In the genomic region with DNA sequence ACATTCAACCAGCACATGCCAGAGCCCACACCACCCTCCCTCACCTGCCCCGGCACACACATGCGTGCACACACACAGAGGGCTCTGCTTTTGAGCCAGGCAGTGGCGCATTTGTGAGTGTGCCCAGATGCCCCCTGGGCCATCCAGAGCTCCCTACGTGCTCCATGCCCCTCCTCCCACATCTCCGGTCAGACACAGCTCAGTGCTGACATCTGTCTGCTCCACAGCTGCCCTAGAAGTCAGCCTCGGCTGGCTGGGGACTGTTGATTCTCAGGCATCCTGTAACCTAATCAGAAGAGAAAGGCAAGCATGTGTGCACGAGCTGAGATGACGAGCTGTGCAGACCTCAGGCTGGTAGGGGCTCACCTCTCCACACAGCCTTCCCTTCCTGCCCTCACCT, we compare ENCODE assay signal across 19 cellular contexts.
DNase-seq lines count a peak whose midpoint lies in the region; ATAC-seq and TF ChIP-seq lines count a peak whose summit lies in the region.
"Had no signal": no experiment of that assay in that cellular context is flagged by ENCODE, and none has a peak within 500 bp of the region (broad histone marks: within the 10 kb centered on the region; RNA-seq: fewer than 3 reads in every experiment).

No MANE protein-coding gene starts in this region.

- no CpG with 5 or more reads among the region's 8 CpGs for WGBS in neuronal stem cell (ENCODE audit: extremely low coverage in 2 of 2, insufficient read length in 2 of 2, insufficient replicate concordance in 1 of 2), 2 donors

- H3K14ac ChIP-seq in neuronal stem cell (ENCODE audit: low read length) = no peak overlapping the region

- H3K9me3 ChIP-seq in DOHH2 (ENCODE audit: control insufficient read depth, insufficient read depth, low read length) (no peaks in the 10 kb centered on the region), Panc1 (ENCODE audit: control insufficient read depth, insufficient read depth, low read depth, low read length) (no peaks in the 10 kb centered on the region), parathyroid adenoma (ENCODE audit: control insufficient read depth, low read length) (no peaks in the 10 kb centered on the region), neuronal stem cell (replicated peaks in 1 of 2; ENCODE audit: control insufficient read depth in 2 of 2, insufficient read depth in 1 of 2, low read depth in 1 of 2, low read length in 2 of 2) (no peaks in the 10 kb centered on the region)
- H3K9me3 ChIP-seq in CD8-positive, alpha-beta memory T cell (ENCODE audit: low read length) = no peaks in the 10 kb centered on the region
- H3K9me3 ChIP-seq: prostate gland, stomach had no signal

- H2AFZ ChIP-seq in parathyroid adenoma = no peak overlapping the region
- no peak overlapping the region for H2AFZ ChIP-seq in neuronal stem cell (ENCODE audit: low read length)

- no peak for DNase-seq in Panc1 (ENCODE audit: low read depth, low spot score)
- DNase-seq in globus pallidus (ENCODE audit: low spot score) = peak; percentile 60
- DNase-seq in CD8-positive, alpha-beta memory T cell = no peak
- no peak for DNase-seq in neuronal stem cell (ENCODE audit: low spot score)
- DNase-seq in COLO829 (ENCODE audit: low spot score) = no peak
- DNase-seq in DMS79 treated with DMSO at 0.1 percent for 48 hours (lab: John Stamatoyannopoulos, UW) = no peak
- DNase-seq: activated CD8-positive, alpha-beta T cell treated with anti-CD3 and anti-CD28 coated beads for 36 hours; DMS153; HFFc6; NCI-H1105; NCI-H524 treated with DMSO at 0.1 percent for 48 hours; stomach had no signal

- H3K27me3 ChIP-seq in DOHH2 (ENCODE audit: control insufficient read depth, low read length) (no peaks in the 10 kb centered on the region), Panc1 (ENCODE audit: control insufficient read depth, insufficient read depth, low read length) (no peaks in the 10 kb centered on the region), parathyroid adenoma (ENCODE audit: control insufficient read depth, insufficient read depth, low read length) (no peaks in the 10 kb centered on the region), neuronal stem cell (ENCODE audit: control insufficient read depth in 3 of 3, insufficient read depth in 3 of 3, low read depth in 1 of 3, low read length in 3 of 3) (no peaks in the 10 kb centered on the region)
- H3K27me3 ChIP-seq in CD8-positive, alpha-beta memory T cell (ENCODE audit: insufficient read depth, low read length, poor library complexity, severe bottlenecking) = no peaks in the 10 kb centered on the region
- H3K27me3 ChIP-seq: stomach had no signal

- no peaks in the 10 kb centered on the region for H3F3A ChIP-seq in DOHH2 (ENCODE audit: control insufficient read depth, insufficient read depth)

- H3K18ac ChIP-seq in neuronal stem cell (ENCODE audit: low read length) = no peak overlapping the region

- no peak overlapping the region for H4K91ac ChIP-seq in neuronal stem cell (ENCODE audit: low read depth, low read length, poor library complexity)

- H3K9me3 Mint-ChIP-seq in CD8-positive, alpha-beta memory T cell = no peaks in the 10 kb centered on the region
- H3K9me3 Mint-ChIP-seq: activated CD8-positive, alpha-beta T cell treated with anti-CD3 and anti-CD28 coated beads for 36 hours; activated T-helper 2 cell treated with anti-CD3 and anti-CD28 coated beads, Interferon-gamma antibody, Interleukin-2, Interleukin-4, amounts not matched to agents 10 μg/mL and 5 μg/mL and 100 μg/mL, durations not matched to agents 14 hours and 24 hours and 36 hours; HFFc6; IgD-negative memory B cell had no signal

- no peaks in the 10 kb centered on the region for H4K20me1 ChIP-seq in DOHH2 (ENCODE audit: control insufficient read depth, insufficient read depth, low read depth, low read length)

- H3K27ac ChIP-seq in DOHH2 (ENCODE audit: low read depth, low read length) (no peak overlapping the region), Panc1 (ENCODE audit: low read length) (no peak overlapping the region), parathyroid adenoma (peak overlapping the region; percentile 32), neuronal stem cell (replicated peaks; ENCODE audit: low read length) (no peak overlapping the region)
- H3K27ac ChIP-seq in CD8-positive, alpha-beta memory T cell (ENCODE audit: low read depth, low read length) = no peak overlapping the region
- H3K27ac ChIP-seq: coronary artery, prostate gland had no signal

- H3K9me2 ChIP-seq in DOHH2 (replicated peaks; ENCODE audit: control insufficient read depth, low read length) = no peaks in the 10 kb centered on the region

- no peak overlapping the region for H3K4me3 Mint-ChIP-seq in CD8-positive, alpha-beta memory T cell
- H3K4me3 Mint-ChIP-seq: activated CD8-positive, alpha-beta T cell treated with anti-CD3 and anti-CD28 coated beads for 36 hours; HFFc6; IgD-negative memory B cell had no signal

- H3K9ac ChIP-seq in parathyroid adenoma (no peak overlapping the region), neuronal stem cell (ENCODE audit: low read depth, low read length, poor library complexity) (no peak overlapping the region)

- H3K36me3 ChIP-seq in DOHH2 (ENCODE audit: control insufficient read depth, low read length) (no peaks in the 10 kb centered on the region), Panc1 (ENCODE audit: control insufficient read depth, insufficient read depth, low read length) (no peaks in the 10 kb centered on the region), parathyroid adenoma (ENCODE audit: control insufficient read depth, insufficient read depth, low read length) (no peaks in the 10 kb centered on the region), neuronal stem cell (replicated peaks in 1 of 2; ENCODE audit: control insufficient read depth in 2 of 2, insufficient read depth in 2 of 2, low read length in 2 of 2) (peaks cover 37 to 89% of the 10 kb centered on the region in 2 donors)
- H3K36me3 ChIP-seq in CD8-positive, alpha-beta memory T cell (ENCODE audit: insufficient read depth, low read length) = peaks cover 5% of the 10 kb centered on the region

- no TSS peak for BruUV-seq in Panc1 (replicated peaks; lab: Mats Ljungman, UMichigan)

- peak overlapping the region in 1 of 8 donors; percentile 32 for H3K27ac Mint-ChIP-seq in CD8-positive, alpha-beta memory T cell
- H3K27ac Mint-ChIP-seq: activated CD8-positive, alpha-beta T cell treated with anti-CD3 and anti-CD28 coated beads for 36 hours; activated T-helper 2 cell treated with anti-CD3 and anti-CD28 coated beads, Interferon-gamma antibody, Interleukin-2, Interleukin-4, amounts not matched to agents 10 μg/mL and 5 μg/mL and 100 μg/mL, durations not matched to agents 14 hours and 24 hours and 36 hours; HFFc6; IgD-negative memory B cell had no signal

- H3K79me2 ChIP-seq in DOHH2 (ENCODE audit: control insufficient read depth, low read length) (no peaks in the 10 kb centered on the region), parathyroid adenoma (peaks cover 20% of the 10 kb centered on the region)

- H3K4me2 ChIP-seq in DOHH2 (ENCODE audit: low read length) (no peak overlapping the region), parathyroid adenoma (ENCODE audit: low read length) (no peak overlapping the region), neuronal stem cell (ENCODE audit: insufficient read depth, low read length, poor library complexity, severe bottlenecking) (no peak overlapping the region)

- H3K79me1 ChIP-seq in neuronal stem cell (ENCODE audit: low read depth, low read length) = no peaks in the 10 kb centered on the region

- no peak overlapping the region for H2BK15ac ChIP-seq in neuronal stem cell (ENCODE audit: low read length)

- H3K4me1 ChIP-seq in DOHH2 (ENCODE audit: control insufficient read depth, low read length) = peaks cover 7% of the 10 kb centered on the region; the same call in 1 of the 2 replicates
- H3K4me1 ChIP-seq in Panc1 (ENCODE audit: control insufficient read depth, insufficient read depth, low read length) = no peaks in the 10 kb centered on the region
- H3K4me1 ChIP-seq in parathyroid adenoma = peaks cover 15% of the 10 kb centered on the region
- no peaks in the 10 kb centered on the region for H3K4me1 ChIP-seq in CD8-positive, alpha-beta memory T cell (ENCODE audit: insufficient read depth, low read length)
- H3K4me1 ChIP-seq in neuronal stem cell (ENCODE audit: control insufficient read depth in 2 of 2, insufficient read depth in 1 of 2, low read depth in 1 of 2, low read length in 2 of 2) = no peaks in the 10 kb centered on the region
- H3K4me1 ChIP-seq: prostate gland had no signal

- intact Hi-C loops in Panc1 (cut with micrococcal nuclease; ENCODE audit: unreplicated experiment) = no loop called here

- H3K4me1 Mint-ChIP-seq in CD8-positive, alpha-beta memory T cell = no peaks in the 10 kb centered on the region

- no peak overlapping the region for H2BK120ac ChIP-seq in neuronal stem cell (ENCODE audit: low read depth, low read length)

- no peak overlapping the region for H2AK5ac ChIP-seq in neuronal stem cell (ENCODE audit: low read depth, low read length)

- H2BK5ac ChIP-seq in neuronal stem cell (ENCODE audit: low read length) = no peak overlapping the region

- H3K4ac ChIP-seq in neuronal stem cell (ENCODE audit: low read length) = no peak overlapping the region

- H4K8ac ChIP-seq in neuronal stem cell (ENCODE audit: low read depth, low read length) = no peak overlapping the region

- H2BK12ac ChIP-seq in neuronal stem cell (ENCODE audit: low read length) = no peak overlapping the region

- CTCF ChIA-PET in Panc1 (lab: Charles Lee) = no interaction called here
- CTCF ChIA-PET in CD8-positive, alpha-beta memory T cell (lab: Charles Lee) = interaction anchor here (1.1 to 1.4 kb wide), 2 partner anchors 8 to 1158 kb away, joined by 3 to 9 read pairs; no protein-coding TSS in a partner anchor

- peak; percentile 39; the same call in 1 of the 2 replicates for ATAC-seq in Panc1
- ATAC-seq: activated CD8-positive, alpha-beta T cell treated with anti-CD3 and anti-CD28 coated beads for 36 hours; esophagus mucosa had no signal

- POLR2A ChIA-PET in Panc1 (lab: Charles Lee) = no interaction called here
- POLR2A ChIA-PET in CD8-positive, alpha-beta memory T cell (lab: Charles Lee) = no interaction called here

- H3K23ac ChIP-seq in neuronal stem cell (ENCODE audit: low read depth, low read length, poor library complexity) = no peak overlapping the region

- in situ Hi-C loops in Panc1 (cut with HindIII; ENCODE audit: low pct_unique_long_range_greater_than_20kb, low sequenced_read_pairs) = no loop called here

- H3K36me3 Mint-ChIP-seq in CD8-positive, alpha-beta memory T cell = peaks cover 2 to 31% (median 6%) of the 10 kb centered on the region in 3 donors
- H3K36me3 Mint-ChIP-seq: IgD-negative memory B cell had no signal

- peak; percentile 5 for TF ChIP-seq CTCF in DOHH2 (IDR thresholded peaks at IDR 0.05; ENCODE audit: low read depth, low read length, poor library complexity, severe bottlenecking)
- TF ChIP-seq CTCF in Panc1 (IDR thresholded peaks at IDR 0.05) = no peak
- peak; percentile 18 for TF ChIP-seq CTCF in parathyroid adenoma (IDR thresholded peaks at IDR 0.05)

- no peaks in the 10 kb centered on the region for H3K27me3 Mint-ChIP-seq in CD8-positive, alpha-beta memory T cell
- H3K27me3 Mint-ChIP-seq: activated CD8-positive, alpha-beta T cell treated with anti-CD3 and anti-CD28 coated beads for 36 hours; IgD-negative memory B cell had no signal

- no peak overlapping the region for H3K4me3 ChIP-seq in DOHH2 (ENCODE audit: low read length)
- H3K4me3 ChIP-seq in Panc1 (ENCODE audit: low read depth in 2 of 2, low read length in 2 of 2) = no peak overlapping the region
- H3K4me3 ChIP-seq in parathyroid adenoma (ENCODE audit: low read depth, low read length) = no peak overlapping the region
- H3K4me3 ChIP-seq in CD8-positive, alpha-beta memory T cell (ENCODE audit: low read length) = no peak overlapping the region
- H3K4me3 ChIP-seq in neuronal stem cell (ENCODE audit: low read length in 2 of 2) = peak overlapping the region in 1 of 2 donors; percentile 4
- H3K4me3 ChIP-seq: coronary artery, prostate gland, stomach had no signal
